ENCODE assay signal across 16 cellular contexts in genomic region chr15:39846108-39846507, GRCh38.
DNase-seq lines count a peak whose midpoint lies in the region; ATAC-seq, FAIRE-seq and TF ChIP-seq lines count a peak whose summit lies in the region.
"Had no signal": no experiment of that assay in that cellular context is flagged by ENCODE, and none has a peak within 500 bp of the region (broad histone marks: within the 10 kb centered on the region; RNA-seq: fewer than 3 reads in every experiment).

No MANE protein-coding gene starts in this region.

- H3K9ac ChIP-seq in kidney (ENCODE audit: low read length in 2 of 2) = no peak overlapping the region

- H3K4me3 ChIP-seq in kidney (ENCODE audit: low read length in 2 of 2) = no peak overlapping the region
- H3K4me3 ChIP-seq: SJCRH30 had no signal

- H3K9me3 ChIP-seq in kidney (ENCODE audit: control insufficient read depth in 1 of 2, low read length in 2 of 2) = no peaks in the 10 kb centered on the region
- H3K9me3 ChIP-seq: SJCRH30 had no signal

- TF ChIP-seq POLR2A in H54 (IDR thresholded peaks at IDR 0.05; ENCODE audit: low read depth, low read length) = no peak

- no peak for ATAC-seq in HG02870 (IDR thresholded peaks at IDR 0.05; ENCODE audit: unreplicated experiment)
- no peak for ATAC-seq in GM21576 (IDR thresholded peaks at IDR 0.05; ENCODE audit: unreplicated experiment)
- ATAC-seq: PC-3 had no signal

- H3K36me3 ChIP-seq in kidney (ENCODE audit: control insufficient read depth in 1 of 2, insufficient read depth in 2 of 2, low read length in 2 of 2) = no peaks in the 10 kb centered on the region
- H3K36me3 ChIP-seq: SJCRH30 had no signal

- intact Hi-C loops in kidney (cut with DNase I) = no loop called here

- no peaks in the 10 kb centered on the region for H3K4me1 ChIP-seq in kidney (ENCODE audit: control insufficient read depth in 1 of 2, insufficient read depth in 1 of 2, low read depth in 1 of 2, low read length in 2 of 2)
- H3K4me1 ChIP-seq: SJCRH30 had no signal

- no peak overlapping the region for H3K27ac ChIP-seq in kidney (ENCODE audit: low read depth in 2 of 2, low read length in 2 of 2)
- H3K27ac ChIP-seq: HL-60, SJCRH30 had no signal

- FAIRE-seq in H54 (lab: Jason Lieb, UNC) (peak; percentile 58), kidney (lab: Jason Lieb, UNC) (peak; percentile 83)
- FAIRE-seq: D721Med had no signal

- no peak for TF ChIP-seq CTCF in kidney (IDR thresholded peaks at IDR 0.05; ENCODE audit: borderline replicate concordance, extremely low read depth, insufficient read depth)

- DNase-seq in H54 (ENCODE audit: insufficient read length, low spot score) = no peak
- DNase-seq in astrocyte of the hippocampus (ENCODE audit: low read depth, low spot score) = peak; percentile 26
- DNase-seq in kidney = no peak
- no peak for DNase-seq in SK-N-DZ (ENCODE audit: low spot score)
- DNase-seq in NCI-H774 (lab: John Stamatoyannopoulos, UW) = no peak
- DNase-seq: CD8-positive, alpha-beta memory T cell; DND-41; GF-D8; H9; NCI-H187; PC-3; SJCRH30 had no signal
